Comparison of ENCODE assay signal across 20 cellular contexts in genomic region chr17:58510075-58510474, GRCh38. TPM values are rescaled to one million over a fixed set of nuclear protein-coding genes. Genes with fewer than 3 reads are reported as not detected.
A peak's percentile ranks its signal among the peaks of the same experiment; 100 is the strongest.
DNase-seq lines count a peak whose midpoint lies in the region; ATAC-seq and TF ChIP-seq lines count a peak whose summit lies in the region.
"Had no signal": no experiment of that assay in that cellular context is flagged by ENCODE, and none has a peak within 500 bp of the region (broad histone marks: within the 10 kb centered on the region; RNA-seq: fewer than 3 reads in every experiment).

No MANE protein-coding gene starts in this region.

- H3K4me3 ChIP-seq in mammary epithelial cell (replicated peaks in 1 of 3; ENCODE audit: insufficient read depth in 1 of 3, low read depth in 2 of 3, low read length in 3 of 3) (no peak overlapping the region), OCI-LY3 (ENCODE audit: low read length) (no peak overlapping the region)
- H3K4me3 ChIP-seq: PC-9, SJCRH30 had no signal

- peaks cover 15% of the 10 kb centered on the region for H3K4me1 Mint-ChIP-seq in MCF 10A (ENCODE audit: insufficient read depth, unreplicated experiment)
- peaks cover 6% of the 10 kb centered on the region for H3K4me1 Mint-ChIP-seq in glutamatergic neuron (ENCODE audit: low read depth, unreplicated experiment)
- H3K4me1 Mint-ChIP-seq in stimulated activated naive B cell treated with anti-CD40 and anti-IgM and Interleukin-4, amounts not matched to agents 10 μg/mL and 1 μg/mL and 100 μg/mL, for 72 hours = peaks cover 51 to 74% of the 10 kb centered on the region in 2 donors

- DNase-seq in mammary epithelial cell (no peak), MCF 10A (ENCODE audit: unreplicated experiment) (no peak), glutamatergic neuron (no peak), DMS79 (lab: John Stamatoyannopoulos, UW) (no peak), NCI-H2107 (lab: John Stamatoyannopoulos, UW) (no peak)
- no peak for DNase-seq in stimulated activated naive B cell treated with anti-CD40 and anti-IgM and Interleukin-4, amounts not matched to agents 10 μg/mL and 1 μg/mL and 100 μg/mL, for 72 hours
- DNase-seq: ACHN, DND-41, KG1, NCI-H1417 treated with DMSO at 0.1 percent for 48 hours, NCI-H187 treated with DMSO at 0.1 percent for 48 hours, NCI-H226, NCI-H524 treated with DMSO at 0.1 percent for 48 hours, SJCRH30 had no signal

- H3K4me3 Mint-ChIP-seq in MCF 10A (ENCODE audit: unreplicated experiment) (no peak overlapping the region), glutamatergic neuron (ENCODE audit: unreplicated experiment) (peak overlapping the region; percentile 35)
- peak overlapping the region; percentile 3 to 54 for H3K4me3 Mint-ChIP-seq in stimulated activated naive B cell treated with anti-CD40 and anti-IgM and Interleukin-4, amounts not matched to agents 10 μg/mL and 1 μg/mL and 100 μg/mL, for 72 hours

- no peak overlapping the region for H3K27ac ChIP-seq in mammary epithelial cell (ENCODE audit: insufficient read depth, low read depth, low read length)
- H3K27ac ChIP-seq in OCI-LY3 (ENCODE audit: low read length) = peak overlapping the region; percentile 61
- H3K27ac ChIP-seq: C4-2B, PC-9, SJCRH30 had no signal

- H3K36me3 ChIP-seq in mammary epithelial cell (ENCODE audit: insufficient read depth, low read length) (peaks cover 22% of the 10 kb centered on the region), OCI-LY3 (replicated peaks; ENCODE audit: low read depth, low read length) (peaks cover 77% of the 10 kb centered on the region)

- H3K27ac Mint-ChIP-seq in MCF 10A (ENCODE audit: low read depth, unreplicated experiment) = no peak overlapping the region
- H3K27ac Mint-ChIP-seq in glutamatergic neuron (ENCODE audit: unreplicated experiment) = no peak overlapping the region
- peak overlapping the region; percentile 81 for H3K27ac Mint-ChIP-seq in stimulated activated naive B cell treated with anti-CD40 and anti-IgM and Interleukin-4, amounts not matched to agents 10 μg/mL and 1 μg/mL and 100 μg/mL, for 72 hours

- H3K4me2 ChIP-seq in mammary epithelial cell (ENCODE audit: insufficient read depth, low read depth, low read length) = no peak overlapping the region
- peak overlapping the region; percentile 42 for H3K4me2 ChIP-seq in OCI-LY3 (ENCODE audit: low read length)
- H3K4me2 ChIP-seq: PC-9 had no signal

- H3K9me3 ChIP-seq in mammary epithelial cell (replicated peaks; ENCODE audit: insufficient read depth, low read length) = no peaks in the 10 kb centered on the region
- no peaks in the 10 kb centered on the region for H3K9me3 ChIP-seq in OCI-LY3 (ENCODE audit: insufficient read depth, low read length)
- H3K9me3 ChIP-seq: SJCRH30 had no signal

- POLR2A ChIA-PET in MCF 10A (lab: Yijun Ruan, JAX) = interaction anchor here (0.7 kb wide), 1 partner anchor 62 kb away, joined by 3 read pairs; no protein-coding TSS in a partner anchor

- in situ Hi-C loops in mammary epithelial cell (cut with MboI; ENCODE audit: low sequenced_read_pairs in 2 of 2) = loop anchor here in 1 of 2 donors (25.0 kb wide), 1 partner anchor 502 kb away; no protein-coding TSS in a partner anchor

- TSS peak; percentile 16 for BruUV-seq in mammary epithelial cell (replicated peaks; lab: Mats Ljungman, UMichigan)
- no TSS peak for BruUV-seq in MCF 10A (replicated peaks; lab: Mats Ljungman, UMichigan)

- no peaks in the 10 kb centered on the region for H3K27me3 ChIP-seq in mammary epithelial cell (ENCODE audit: insufficient read depth, low read length)
- H3K27me3 ChIP-seq in OCI-LY3 (ENCODE audit: low read depth, low read length) = no peaks in the 10 kb centered on the region
- H3K27me3 ChIP-seq: SJCRH30 had no signal

- H3K4me1 ChIP-seq in mammary epithelial cell (ENCODE audit: insufficient read depth, low read length) (peaks cover 5% of the 10 kb centered on the region), OCI-LY3 (ENCODE audit: low read length) (peaks cover 53% of the 10 kb centered on the region)

- H4K20me1 ChIP-seq in mammary epithelial cell (ENCODE audit: insufficient read depth, low read length) = no peaks in the 10 kb centered on the region
- peaks cover 11% of the 10 kb centered on the region for H4K20me1 ChIP-seq in OCI-LY3 (ENCODE audit: insufficient read depth, low read length)

- dilution Hi-C loops in mammary epithelial cell (cut with HindIII; ENCODE audit: low sequenced_read_pairs) = no loop called here

- 100% methylated on average over 2 of the region's 5 CpGs for WGBS in mammary epithelial cell (ENCODE audit: low coverage, missing lambda C conversion rate)

- ATAC-seq in stimulated activated naive B cell treated with anti-CD40 and anti-IgM and Interleukin-4, amounts not matched to agents 10 μg/mL and 1 μg/mL and 100 μg/mL, for 72 hours (replicated peaks) = peak in 1 of 2 donors; percentile 24

- H2AFZ ChIP-seq in mammary epithelial cell (ENCODE audit: low read depth, low read length) (no peak overlapping the region), OCI-LY3 (ENCODE audit: low read depth, low read length) (no peak overlapping the region)
- H2AFZ ChIP-seq: PC-9 had no signal

- H3K9ac ChIP-seq in mammary epithelial cell (ENCODE audit: insufficient read depth, low read length) (no peak overlapping the region), OCI-LY3 (ENCODE audit: low read length) (no peak overlapping the region)

- CTCF ChIA-PET in mammary epithelial cell (lab: Charles Lee; ENCODE audit: low non-redundant PET) (no interaction called here), MCF 10A (lab: Yijun Ruan, JAX) (interaction anchor here (0.6 kb wide), 1 partner anchor 1011 kb away, joined by 3 read pairs; no protein-coding TSS in a partner anchor)

- H3K9me3 Mint-ChIP-seq in MCF 10A (ENCODE audit: unreplicated experiment) (no peaks in the 10 kb centered on the region), glutamatergic neuron (ENCODE audit: unreplicated experiment) (peaks cover 18% of the 10 kb centered on the region)
- no peaks in the 10 kb centered on the region for H3K9me3 Mint-ChIP-seq in stimulated activated naive B cell treated with anti-CD40 and anti-IgM and Interleukin-4, amounts not matched to agents 10 μg/mL and 1 μg/mL and 100 μg/mL, for 72 hours

- no peaks in the 10 kb centered on the region for H3K27me3 Mint-ChIP-seq in MCF 10A (ENCODE audit: insufficient read depth, unreplicated experiment)
- H3K27me3 Mint-ChIP-seq in glutamatergic neuron (ENCODE audit: unreplicated experiment) = peaks cover 9% of the 10 kb centered on the region
- no peaks in the 10 kb centered on the region for H3K27me3 Mint-ChIP-seq in stimulated activated naive B cell treated with anti-CD40 and anti-IgM and Interleukin-4, amounts not matched to agents 10 μg/mL and 1 μg/mL and 100 μg/mL, for 72 hours

- H3K36me3 Mint-ChIP-seq in MCF 10A (ENCODE audit: insufficient read depth, unreplicated experiment) (peaks cover 55% of the 10 kb centered on the region), glutamatergic neuron (ENCODE audit: unreplicated experiment) (peaks cover 13% of the 10 kb centered on the region)
- H3K36me3 Mint-ChIP-seq in stimulated activated naive B cell treated with anti-CD40 and anti-IgM and Interleukin-4, amounts not matched to agents 10 μg/mL and 1 μg/mL and 100 μg/mL, for 72 hours = peaks cover 61 to 80% of the 10 kb centered on the region in 2 donors

- TF ChIP-seq CTCF in mammary epithelial cell (conservative IDR thresholded peaks at IDR 0.05 in 1 of 2, IDR thresholded peaks at IDR 0.05 in 1 of 2; ENCODE audit: extremely low read depth in 1 of 2, insufficient read depth in 1 of 2, low read depth in 1 of 2, low read length in 2 of 2) (no peak), MCF 10A (IDR thresholded peaks at IDR 0.05; ENCODE audit: unreplicated experiment) (no peak), OCI-LY3 (IDR thresholded peaks at IDR 0.05; ENCODE audit: low read depth, low read length) (no peak), glutamatergic neuron (IDR thresholded peaks at IDR 0.05; ENCODE audit: partially characterized antibody, unreplicated experiment) (no peak)

- H3K79me2 ChIP-seq in mammary epithelial cell (ENCODE audit: insufficient read depth, low read length) = peaks cover 9% of the 10 kb centered on the region
- H3K79me2 ChIP-seq in OCI-LY3 (ENCODE audit: low read length) = peaks cover 61% of the 10 kb centered on the region

- intact Hi-C loops in mammary epithelial cell (cut with micrococcal nuclease) (no loop called here), MCF 10A (cut with micrococcal nuclease) (no loop called here)

RNA-seq across cellular contexts. Expression of gene MTMR4, which starts 4.4 kb away (rescaled TPM):
- total RNA-seq in mammary epithelial cell = 10 to 100 TPM; 27.8 to 27.9 TPM
- 25.2 TPM for polyA plus RNA-seq in mammary epithelial cell
- polyA minus RNA-seq in mammary epithelial cell = 83.6 TPM
- total RNA-seq in MCF 10A (2022) = 33.5 and 38.1 TPM in 2 replicates
- total RNA-seq in glutamatergic neuron (ENCODE audit: unreplicated experiment) = 152 TPM

RNA-seq across cellular contexts. Expression of gene HSF5, which starts 21.9 kb away (rescaled TPM):
- total RNA-seq in mammary epithelial cell (under 1 TPM in 1 of 2 donors, not detected in 1; 0.17 TPM), MCF 10A (2022) (not detected in 2 replicates), glutamatergic neuron (ENCODE audit: unreplicated experiment) (0.10 TPM)
- not detected for polyA plus RNA-seq in mammary epithelial cell
- polyA minus RNA-seq in mammary epithelial cell = not detected
- total RNA-seq: G401, H4, M059J, PC-9, SJCRH30 had no signal
